Comparison of ENCODE assay signal across 1 cellular context in genomic region chr16:67935402-67936123, GRCh38.
TF ChIP-seq lines count a peak whose summit lies in the region.

No MANE protein-coding gene starts in this region.

TF ChIP-seq in HepG2, 621 proteins besides CTCF, POLR2A, EP300 and RAD21 (continued from another document and continues in another):
- TF ChIP-seq MLX (CRISPR knock-in tag; IDR thresholded peaks at IDR 0.05) (no peak; the same call in 1 of the 2 replicates), GTF2F1 (IDR thresholded peaks at IDR 0.05; ENCODE audit: low read length) (no peak), SSRP1 (CRISPR knock-in tag; IDR thresholded peaks at IDR 0.05) (no peak; the same call in 1 of the 2 replicates), JARID2 (CRISPR knock-in tag; IDR thresholded peaks at IDR 0.05; ENCODE audit: insufficient replicate concordance) (peak; percentile 80), E2F5 (CRISPR knock-in tag; conservative IDR thresholded peaks at IDR 0.05) (peak; percentile 45; the same call in 1 of the 2 replicates), CEBPG (CRISPR knock-in tag; IDR thresholded peaks at IDR 0.05) (0 out of 2 replicates have a peak, but pooled peaks have one; percentile 6), ZSCAN29 (CRISPR knock-in tag; conservative IDR thresholded peaks at IDR 0.05) (peak; percentile 99), HNF1B (CRISPR knock-in tag; IDR thresholded peaks at IDR 0.05) (peak; percentile 92), ZXDC (CRISPR knock-in tag; IDR thresholded peaks at IDR 0.05) (peak; percentile 85), KLF11 (CRISPR knock-in tag; IDR thresholded peaks at IDR 0.05) (no peak; the same call in none of the 2 replicates), ATF7 (IDR thresholded peaks at IDR 0.05) (no peak), ATF7 (CRISPR knock-in tag; IDR thresholded peaks at IDR 0.05) (peak; percentile 71), ZNF331 (CRISPR knock-in tag; IDR thresholded peaks at IDR 0.05) (no peak), ZC3H4 (CRISPR knock-in tag; IDR thresholded peaks at IDR 0.05; ENCODE audit: borderline replicate concordance) (peak; percentile 50; the same call in 1 of the 2 replicates), ZFAT (CRISPR knock-in tag; conservative IDR thresholded peaks at IDR 0.05) (no peak), HOXA9 (CRISPR knock-in tag; IDR thresholded peaks at IDR 0.05; ENCODE audit: borderline replicate concordance) (no peak; the same call in 1 of the 2 replicates), ZBTB26 (CRISPR knock-in tag; IDR thresholded peaks at IDR 0.05; ENCODE audit: borderline replicate concordance) (peak; percentile 71), TFE3 (CRISPR knock-in tag; IDR thresholded peaks at IDR 0.05) (peak; percentile 65; the same call in 1 of the 2 replicates), YY1 (IDR thresholded peaks at IDR 0.05; ENCODE audit: insufficient read depth, insufficient replicate concordance, low read depth, low read length) (peak; percentile 83), ZBTB8A (CRISPR knock-in tag; IDR thresholded peaks at IDR 0.05; ENCODE audit: borderline replicate concordance, low read depth) (peak; percentile 64; the same call in 1 of the 2 replicates), ZNF44 (CRISPR knock-in tag; IDR thresholded peaks at IDR 0.05) (peak; percentile 71), PCBP2 (optimal IDR thresholded peaks at IDR 0.05; ENCODE audit: low read depth, low read length, poor library complexity, severe bottlenecking) (peak; percentile 2), ZNF12 (CRISPR knock-in tag; IDR thresholded peaks at IDR 0.05) (peak; percentile 83), ZNF879 (CRISPR knock-in tag; IDR thresholded peaks at IDR 0.05) (no peak), PBX3 (CRISPR knock-in tag; IDR thresholded peaks at IDR 0.05; ENCODE audit: borderline replicate concordance) (peak; percentile 87; the same call in 1 of the 2 replicates), ZNF484 (CRISPR knock-in tag; IDR thresholded peaks at IDR 0.05; ENCODE audit: borderline replicate concordance, low read depth) (0 out of 2 replicates have a peak, but pooled peaks have one; percentile 56), FOXP4 (CRISPR knock-in tag; IDR thresholded peaks at IDR 0.05) (peak; percentile 9; the same call in 1 of the 2 replicates), ZBED4 (CRISPR knock-in tag; IDR thresholded peaks at IDR 0.05; ENCODE audit: borderline replicate concordance) (no peak), ZSCAN30 (CRISPR knock-in tag; IDR thresholded peaks at IDR 0.05) (no peak), ZNF883 (CRISPR knock-in tag; IDR thresholded peaks at IDR 0.05; ENCODE audit: not compliant biosample characterization) (peak; percentile 63), TARDBP (CRISPR knock-in tag; IDR thresholded peaks at IDR 0.05) (peak; percentile 57), TOPORS (CRISPR knock-in tag; IDR thresholded peaks at IDR 0.05) (no peak; the same call in none of the 2 replicates), SYNCRIP (IDR thresholded peaks at IDR 0.05; ENCODE audit: insufficient read depth, low read depth, low read length) (no peak), HDAC2 (CRISPR knock-in tag; IDR thresholded peaks at IDR 0.05) (0 out of 2 replicates have a peak, but pooled peaks have one; percentile 47), TFDP2 (CRISPR knock-in tag; IDR thresholded peaks at IDR 0.05) (peak; percentile 76), SNRNP70 (IDR thresholded peaks at IDR 0.05; ENCODE audit: low read depth, low read length) (no peak), MAX (IDR thresholded peaks at IDR 0.05) (no peak), ELK4 (CRISPR knock-in tag; IDR thresholded peaks at IDR 0.05; ENCODE audit: borderline replicate concordance) (no peak)
